8 cellular contexts compared by ENCODE assay signal in the genomic region with DNA sequence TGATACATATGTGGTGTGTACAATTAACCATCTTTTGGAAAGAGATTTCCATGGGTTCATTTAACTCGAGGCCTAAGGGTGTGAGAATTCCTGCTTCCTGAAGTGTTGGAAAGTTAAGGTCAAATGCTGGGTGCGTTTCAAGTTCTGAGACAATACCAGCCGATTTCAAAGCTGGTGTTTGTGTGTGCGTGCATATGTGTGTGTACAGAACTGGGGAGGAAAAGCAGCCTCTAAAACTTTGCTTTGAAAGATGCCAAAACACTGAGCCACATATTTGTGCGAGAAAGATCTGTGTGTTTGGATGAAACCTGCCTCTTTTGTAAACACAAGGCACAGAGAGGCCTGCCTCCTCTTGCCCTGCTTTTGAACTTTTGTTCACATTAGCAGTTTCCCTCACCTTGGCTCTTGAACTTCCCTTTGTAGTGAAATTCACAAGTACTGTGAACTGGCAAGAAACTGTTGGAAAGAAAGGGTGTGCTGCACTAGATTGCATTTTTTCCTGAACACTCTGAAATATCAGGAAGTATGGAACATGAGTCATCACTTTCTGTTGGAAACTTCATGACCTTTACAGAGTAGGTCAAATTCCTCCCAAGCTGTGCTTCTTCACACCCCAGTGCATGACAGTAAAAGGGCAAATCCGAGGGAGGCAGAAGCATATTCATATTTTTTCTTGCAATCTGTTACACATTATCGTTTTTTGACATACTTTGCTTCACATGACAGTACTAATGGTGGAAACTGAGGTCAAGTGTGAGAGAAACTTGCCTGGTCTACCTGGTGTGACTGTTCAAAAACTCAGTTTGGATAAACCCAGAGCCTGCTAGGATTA. TPM values are rescaled to one million over a fixed set of nuclear protein-coding genes. Genes with fewer than 3 reads are reported as not detected.
DNase-seq lines count a peak whose midpoint lies in the region; ATAC-seq and TF ChIP-seq lines count a peak whose summit lies in the region.

No MANE protein-coding gene starts in this region.

- H3K27ac Mint-ChIP-seq in Calu3 (ENCODE audit: unreplicated experiment) = peak overlapping the region; percentile 87

- peak; percentile 24 for DNase-seq in Calu3
- DNase-seq in SKM-1 treated with dmso at 0.1 percent for 144 hours (lab: John Stamatoyannopoulos, UW; ENCODE audit: unreplicated experiment) = peak; percentile 67
- peak; percentile 82 for DNase-seq in foreskin melanocyte
- DNase-seq in psoas muscle = no peak
- no peak for DNase-seq in activated effector memory CD4-positive, alpha-beta T cell treated with Interleukin-2 at 50 U/mL for 16 hours
- DNase-seq in midbrain (lab: John Stamatoyannopoulos, UW) = no peak
- no peak for DNase-seq in NCI-H187 treated with DMSO at 0.1 percent for 48 hours (lab: John Stamatoyannopoulos, UW)

- CTCF ChIA-PET in Calu3 (lab: Charles Lee) = no interaction called here

- WGBS in psoas muscle, 3 donors = 19 to 34% (median 26%) methylated on average over 7 of the region's 7 CpGs

- H3K36me3 Mint-ChIP-seq in Calu3 (ENCODE audit: insufficient read depth, unreplicated experiment) = no peaks in the 10 kb centered on the region

- intact Hi-C loops in Calu3 (cut with micrococcal nuclease; ENCODE audit: unreplicated experiment) (loop anchor here (5.0 kb wide), 2 partner anchors 55 to 310 kb away; no protein-coding TSS in a partner anchor), psoas muscle (cut with DNase I) (no loop called here)

- H3K27me3 ChIP-seq in psoas muscle (ENCODE audit: insufficient read depth in 3 of 3, low read length in 2 of 3) = no peaks in the 10 kb centered on the region

- H3K4me1 Mint-ChIP-seq in Calu3 (ENCODE audit: low read depth, unreplicated experiment) = peaks cover 51% of the 10 kb centered on the region

- H3K27ac ChIP-seq in psoas muscle = peak overlapping the region; percentile 64

- TF ChIP-seq CTCF in Calu3 (IDR thresholded peaks at IDR 0.05; ENCODE audit: unreplicated experiment) (no peak), psoas muscle (IDR thresholded peaks at IDR 0.05) (no peak)

- BruUV-seq in Calu3 (replicated peaks; lab: Mats Ljungman, UMichigan) = no TSS peak

- H3K9me3 Mint-ChIP-seq in Calu3 (ENCODE audit: low read depth, unreplicated experiment) = peaks cover 6% of the 10 kb centered on the region

- H3K4me3 ChIP-seq in psoas muscle = no peak overlapping the region

- H3K27me3 Mint-ChIP-seq in Calu3 (ENCODE audit: unreplicated experiment) = no peaks in the 10 kb centered on the region

- ATAC-seq in psoas muscle = peak; percentile 61 to 82 (median 78)
- no peak for ATAC-seq in HG03521 (IDR thresholded peaks at IDR 0.05; ENCODE audit: unreplicated experiment)

- H3K4me1 ChIP-seq in psoas muscle = no peaks in the 10 kb centered on the region

- no peaks in the 10 kb centered on the region for H3K9me3 ChIP-seq in psoas muscle

- H3K36me3 ChIP-seq in psoas muscle (ENCODE audit: insufficient read depth in 1 of 2, low read depth in 1 of 2) = no peaks in the 10 kb centered on the region

- peak overlapping the region; percentile 21 for H3K4me3 Mint-ChIP-seq in Calu3 (ENCODE audit: low read depth, unreplicated experiment)

RNA-seq across cellular contexts. Expression of a gene that starts 20.0 kb away (rescaled TPM):
- not detected in 2 replicates for total RNA-seq in Calu3 (2022)
- total RNA-seq in psoas muscle = 10 to 100 TPM; 16.8 to 38.7 (median 23.9) TPM
- 10 to 100 TPM; 15.9 to 25.6 (median 25.5) TPM for polyA plus RNA-seq in psoas muscle

Comparison
In these comparisons a context has a peak if more than half of its experiments do, and no peak if none do; other contexts are left out.
1. DNase-seq: peak in Calu3 (single experiment), SKM-1 treated with dmso at 0.1 percent for 144 hours (single experiment) and foreskin melanocyte (single experiment); none in psoas muscle (0 of 2), activated effector memory CD4-positive, alpha-beta T cell treated with Interleukin-2 at 50 U/mL for 16 hours (single experiment), midbrain (single experiment) and NCI-H187 treated with DMSO at 0.1 percent for 48 hours (single experiment).
2. RNA of a gene that starts 20.0 kb away (total RNA-seq): 16.8 to 38.7 TPM in psoas muscle; not detected in Calu3; every median in the first group is over 10 times any median in the second.